ENCODE assay signal across 34 cellular contexts in genomic region chr1:67630438-67631045, GRCh38. TPM values are rescaled to one million over a fixed set of nuclear protein-coding genes. Genes with fewer than 3 reads are reported as not detected.
A peak's percentile ranks its signal among the peaks of the same experiment; 100 is the strongest.
DNase-seq lines count a peak whose midpoint lies in the region; ATAC-seq, FAIRE-seq and TF ChIP-seq lines count a peak whose summit lies in the region.
"Had no signal": no experiment of that assay in that cellular context is flagged by ENCODE, and none has a peak within 500 bp of the region (broad histone marks: within the 10 kb centered on the region; RNA-seq: fewer than 3 reads in every experiment).

No MANE protein-coding gene starts in this region.

- no peaks in the 10 kb centered on the region for H3K27me3 Mint-ChIP-seq in MCF 10A (ENCODE audit: insufficient read depth, unreplicated experiment)
- H3K27me3 Mint-ChIP-seq: stimulated activated naive CD8-positive, alpha-beta T cell treated with anti-CD3 and anti-CD28 coated beads, Interleukin-15, Interleukin-2, amounts not matched to agents 100 ng/mL and 50 ng/mL, for 24 hours had no signal

- CTCF ChIA-PET in MCF 10A (lab: Yijun Ruan, JAX): interaction anchor here (0.6 to 1.6 kb wide), 3 partner anchors 9 to 95 kb away, joined by 3 to 5 read pairs (median 3); no protein-coding TSS in a partner anchor

- no peak overlapping the region for H3K27ac Mint-ChIP-seq in MCF 10A (ENCODE audit: low read depth, unreplicated experiment)
- H3K27ac Mint-ChIP-seq: activated T-helper 2 cell treated with anti-CD3 and anti-CD28 coated beads, Interferon-gamma antibody, Interleukin-2, Interleukin-4, amounts not matched to agents 10 μg/mL and 5 μg/mL and 100 μg/mL, durations not matched to agents 14 hours and 24 hours and 36 hours; CD4-positive, CD25-positive, alpha-beta regulatory T cell had no signal

- no peak for TF ChIP-seq CTCF in MCF 10A (IDR thresholded peaks at IDR 0.05; ENCODE audit: unreplicated experiment)
- no peak for TF ChIP-seq CTCF in breast epithelium (IDR thresholded peaks at IDR 0.05)
- no peak for TF ChIP-seq CTCF in VCaP (conservative IDR thresholded peaks at IDR 0.05)
- TF ChIP-seq CTCF in keratinocyte (optimal IDR thresholded peaks at IDR 0.05 in 1 of 3, IDR thresholded peaks at IDR 0.05 in 1 of 3, conservative IDR thresholded peaks at IDR 0.05 in 1 of 3; ENCODE audit: extremely low read depth in 1 of 3, insufficient read depth in 2 of 3, low read length in 3 of 3): no peak
- TF ChIP-seq CTCF in lower leg skin (IDR thresholded peaks at IDR 0.05): no peak

- no peaks in the 10 kb centered on the region for H3K79me2 ChIP-seq in keratinocyte (ENCODE audit: control insufficient read depth, insufficient read depth, low read length)

- H3K9me3 ChIP-seq in breast epithelium: no peaks in the 10 kb centered on the region
- H3K9me3 ChIP-seq in keratinocyte (ENCODE audit: control insufficient read depth, low read depth, low read length): no peaks in the 10 kb centered on the region
- H3K9me3 ChIP-seq: left lung, Peyer's patch, SJCRH30, spleen, thyroid gland had no signal

- peaks cover 16% of the 10 kb centered on the region for H3K9me3 Mint-ChIP-seq in MCF 10A (ENCODE audit: unreplicated experiment)
- H3K9me3 Mint-ChIP-seq: activated T-helper 2 cell treated with anti-CD3 and anti-CD28 coated beads, Interferon-gamma antibody, Interleukin-2, Interleukin-4, amounts not matched to agents 10 μg/mL and 5 μg/mL and 100 μg/mL, durations not matched to agents 14 hours and 24 hours and 36 hours; stimulated activated naive CD8-positive, alpha-beta T cell treated with anti-CD3 and anti-CD28 coated beads, Interleukin-15, Interleukin-2, amounts not matched to agents 100 ng/mL and 50 ng/mL, for 24 hours had no signal

- peak overlapping the region; percentile 39 for H3K4me2 ChIP-seq in keratinocyte (ENCODE audit: control insufficient read depth, extremely low read depth, insufficient read depth, low read depth, low read length)

- FAIRE-seq in keratinocyte (lab: Jason Lieb, UNC): peak; percentile 75
- FAIRE-seq: A204.1, H1, HTR-8/SVneo had no signal

- peaks cover 4% of the 10 kb centered on the region for H3K36me3 Mint-ChIP-seq in MCF 10A (ENCODE audit: insufficient read depth, unreplicated experiment)
- H3K36me3 Mint-ChIP-seq: CD4-positive, CD25-positive, alpha-beta regulatory T cell had no signal

- H3K36me3 ChIP-seq in breast epithelium: no peaks in the 10 kb centered on the region
- H3K36me3 ChIP-seq in keratinocyte (ENCODE audit: control insufficient read depth in 2 of 2, extremely low read depth in 1 of 2, insufficient read depth in 2 of 2, low read length in 2 of 2): no peaks in the 10 kb centered on the region
- H3K36me3 ChIP-seq: brain microvascular endothelial cell, left lung, Peyer's patch, SJCRH30, spleen, thyroid gland, WERI-Rb-1 had no signal

- DNase-seq in MCF 10A (ENCODE audit: unreplicated experiment): peak; percentile 83
- no peak for DNase-seq in breast epithelium (ENCODE audit: low spot score in 2 of 2)
- DNase-seq in keratinocyte (ENCODE audit: low read depth, low spot score): no peak
- DNase-seq in NCI-H524 (lab: John Stamatoyannopoulos, UW): no peak
- no peak for DNase-seq in lower leg skin (ENCODE audit: low spot score in 2 of 2)
- no peak for DNase-seq in C1 segment of cervical spinal cord (lab: John Stamatoyannopoulos, UW)
- DNase-seq: activated CD4-positive, alpha-beta T cell treated with anti-CD3 and anti-CD28 coated beads for 4 hours; activated naive CD4-positive, alpha-beta T cell treated with anti-CD3 and anti-CD28 coated beads, Interleukin-2, amount 50 U/mL, for 16 hours; amygdala; brain microvascular endothelial cell; CD4-positive, CD25-positive, alpha-beta regulatory T cell; KBM-7; left lung; mesendoderm; MM.1S; NCI-H1436; NCI-H2081; NCI-H526 treated with DMSO at 0.1 percent for 48 hours; Peyer's patch; posterior cingulate gyrus; right cardiac atrium; SJCRH30; spleen; stimulated activated CD8-positive, alpha-beta memory T cell treated with anti-CD3 and anti-CD28 coated beads, Interleukin-4, amount 100 ng/mL, for 48 hours; T1000; thyroid gland; WERI-Rb-1 had no signal

- H3K27me3 ChIP-seq in breast epithelium (no peaks in the 10 kb centered on the region), keratinocyte (ENCODE audit: control insufficient read depth, extremely low read depth, insufficient read depth, low read length) (no peaks in the 10 kb centered on the region)
- H3K27me3 ChIP-seq: brain microvascular endothelial cell, left lung, Peyer's patch, SJCRH30, spleen, thyroid gland had no signal

- H3K4me3 ChIP-seq in breast epithelium (no peak overlapping the region), keratinocyte (ENCODE audit: control insufficient read depth in 2 of 3, extremely low read depth in 1 of 3, insufficient read depth in 2 of 3, low read depth in 1 of 3, low read length in 3 of 3) (no peak overlapping the region), lower leg skin (ENCODE audit: low read depth, poor library complexity, severe bottlenecking) (no peak overlapping the region)
- H3K4me3 ChIP-seq: left lung, Peyer's patch, SJCRH30, spleen, thyroid gland had no signal

- H3K9me1 ChIP-seq in keratinocyte (ENCODE audit: control insufficient read depth, extremely low read depth, insufficient read depth, low read length): no peaks in the 10 kb centered on the region

- no peak overlapping the region for H3K9ac ChIP-seq in keratinocyte (ENCODE audit: control insufficient read depth, extremely low read depth, insufficient read depth, low read length)

- H4K20me1 ChIP-seq in keratinocyte (ENCODE audit: control insufficient read depth, extremely low read depth, insufficient read depth, low read length): no peaks in the 10 kb centered on the region

- ATAC-seq in GM19324 (IDR thresholded peaks at IDR 0.05; ENCODE audit: low FRiP score, unreplicated experiment): no peak
- ATAC-seq: left lung had no signal

- H2AFZ ChIP-seq in keratinocyte (ENCODE audit: control insufficient read depth, low read length): no peak overlapping the region

- intact Hi-C loops in MCF 10A (cut with micrococcal nuclease): no loop called here
- intact Hi-C loops in breast epithelium (cut with DNase I; ENCODE audit: low total_unique reads): no loop called here
- intact Hi-C loops in lower leg skin (cut with DNase I; ENCODE audit: low total_unique reads): no loop called here

- TF ChIP-seq POLR2A in breast epithelium (IDR thresholded peaks at IDR 0.05) (no peak), lower leg skin (IDR thresholded peaks at IDR 0.05) (no peak)

- H3K27ac ChIP-seq in breast epithelium (no peak overlapping the region), VCaP (peak overlapping the region; percentile 87), keratinocyte (ENCODE audit: control insufficient read depth, insufficient read depth, low read length) (no peak overlapping the region)
- H3K27ac ChIP-seq: brain microvascular endothelial cell, left lung, SJCRH30, spleen, thyroid gland, WERI-Rb-1 had no signal

- WGBS in lower leg skin, 2 donors: 86 to 93% methylated on average over 2 of the region's 2 CpGs

- no TSS peak for BruUV-seq in MCF 10A (replicated peaks; lab: Mats Ljungman, UMichigan)

- no peak overlapping the region for H3K4me3 Mint-ChIP-seq in MCF 10A (ENCODE audit: unreplicated experiment)
- H3K4me3 Mint-ChIP-seq: CD4-positive, CD25-positive, alpha-beta regulatory T cell; stimulated activated naive CD8-positive, alpha-beta T cell treated with anti-CD3 and anti-CD28 coated beads, Interleukin-15, Interleukin-2, amounts not matched to agents 100 ng/mL and 50 ng/mL, for 24 hours had no signal

- POLR2A ChIA-PET in MCF 10A (lab: Yijun Ruan, JAX): interaction anchor here (0.6 to 3.8 kb wide), 3 partner anchors 12 to 108 kb away, joined by 3 to 18 read pairs (median 12); partner anchors contain the start of gene GADD45A

- dilution Hi-C loops in keratinocyte (cut with MboI; ENCODE audit: extremely low pct_ligation_motif_present, low sequenced_read_pairs): no loop called here

- peaks cover 37% of the 10 kb centered on the region for H3K4me1 Mint-ChIP-seq in MCF 10A (ENCODE audit: insufficient read depth, unreplicated experiment)

- H3K4me1 ChIP-seq in breast epithelium (peaks cover 0 to 6% of the 10 kb centered on the region in 2 donors), keratinocyte (ENCODE audit: control insufficient read depth, extremely low read depth, insufficient read depth, low read length) (peaks cover 67% of the 10 kb centered on the region)
- H3K4me1 ChIP-seq: left lung had no signal

RNA-seq across cellular contexts. Expression of gene GADD45A, which starts 54.5 kb away (rescaled TPM):
- total RNA-seq in MCF 10A (2022) (183 and 225 TPM in 2 replicates), breast epithelium (10 to 100 TPM; 52.4 to 68.2 (median 55.4) TPM), lower leg skin (10 to 100 TPM; 25.2 to 44.4 (median 29.0) TPM)
- 109 to 151 TPM (median 124 TPM) in 3 replicates for polyA plus RNA-seq in keratinocyte
- polyA plus RNA-seq in keratinocyte (2011; ENCODE audit: low read depth): 1,390 TPM
- 126 and 131 TPM in 2 replicates for polyA plus RNA-seq in keratinocyte (2011; cell fraction: cytosol; rRNA removed)
- polyA plus RNA-seq in keratinocyte (2011; cell fraction: nucleus; rRNA removed): 339 and 428 TPM in 2 replicates
- polyA plus RNA-seq in keratinocyte (2012; ENCODE audit: low replicate concordance): 154 and 570 TPM in 2 replicates
- polyA minus RNA-seq in keratinocyte: 14.5 to 23.3 TPM (median 21.1 TPM) in 3 replicates
- 74.4 TPM for polyA minus RNA-seq in keratinocyte (2011; cell fraction: cytosol; rRNA and poly(A)+ RNA removed)
- 88.8 and 96.5 TPM in 2 replicates for polyA minus RNA-seq in keratinocyte (2011; cell fraction: nucleus; rRNA and poly(A)+ RNA removed)
